17 cellular contexts compared by ENCODE assay signal in genomic region chr2:189124175-189124574, GRCh38. TPM values are rescaled to one million over a fixed set of nuclear protein-coding genes. Genes with fewer than 3 reads are reported as not detected.
DNase-seq lines count a peak whose midpoint lies in the region; ATAC-seq, FAIRE-seq and TF ChIP-seq lines count a peak whose summit lies in the region.
"Had no signal": no experiment of that assay in that cellular context is flagged by ENCODE, and none has a peak within 500 bp of the region (broad histone marks: within the 10 kb centered on the region; RNA-seq: fewer than 3 reads in every experiment).

No MANE protein-coding gene starts in this region.

- 26% methylated on average over 5 of the region's 5 CpGs for WGBS in A549 (ENCODE audit: missing lambda C conversion rate)

- H3K9me3 Mint-ChIP-seq in astrocyte (ENCODE audit: unreplicated experiment): peaks cover 2% of the 10 kb centered on the region

- no peaks in the 10 kb centered on the region for H4K20me1 ChIP-seq in astrocyte (ENCODE audit: insufficient read depth, low read length)

- H2AFZ ChIP-seq in astrocyte (ENCODE audit: low read depth, low read length): no peak overlapping the region

- CTCF ChIA-PET in A549 (lab: Yijun Ruan, JAX): interaction anchor here (0.8 to 1.3 kb wide), 2 partner anchors 30 to 164 kb away, joined by 3 to 4 read pairs; no protein-coding TSS in a partner anchor

- peak overlapping the region; percentile 71 for H3K4me2 ChIP-seq in A549
- no peak overlapping the region for H3K4me2 ChIP-seq in astrocyte (ENCODE audit: low read length)

- POLR2A ChIA-PET in A549 (lab: Yijun Ruan, JAX): no interaction called here

- no peak for FAIRE-seq in A549 (lab: Jason Lieb, UNC)
- FAIRE-seq in HTR-8/SVneo (lab: Jason Lieb, UNC): peak; percentile 42
- FAIRE-seq in astrocyte (lab: Jason Lieb, UNC): no peak
- FAIRE-seq: H1 had no signal

- ATAC-seq in A549 (peak; percentile 30 to 67; a peak in 3 of 6 replicates), upper lobe of right lung (no peak), GM18870 (IDR thresholded peaks at IDR 0.05; ENCODE audit: unreplicated experiment) (no peak), HG03565 (IDR thresholded peaks at IDR 0.05; ENCODE audit: unreplicated experiment) (no peak)
- ATAC-seq: Right ventricle myocardium inferior had no signal

- no peak overlapping the region for H3K27ac Mint-ChIP-seq in astrocyte (ENCODE audit: unreplicated experiment)

- TF ChIP-seq RAD21 in A549 (conservative IDR thresholded peaks at IDR 0.05 in 1 of 2, IDR thresholded peaks at IDR 0.05 in 1 of 2): no peak

- H3K9me3 ChIP-seq in A549 (no peaks in the 10 kb centered on the region), astrocyte (ENCODE audit: insufficient read depth, low read depth, low read length) (no peaks in the 10 kb centered on the region), upper lobe of right lung (no peaks in the 10 kb centered on the region)

- H3K36me3 ChIP-seq in astrocyte (ENCODE audit: insufficient read depth, low read length) (no peaks in the 10 kb centered on the region), upper lobe of right lung (no peaks in the 10 kb centered on the region)

- H3K27ac ChIP-seq in A549: peak overlapping the region; percentile 24 to 45; a peak in 5 of 6 replicates
- H3K27ac ChIP-seq in astrocyte (ENCODE audit: low read depth, low read length): no peak overlapping the region
- H3K27ac ChIP-seq in upper lobe of right lung: no peak overlapping the region

- H3K27me3 Mint-ChIP-seq in astrocyte (ENCODE audit: low read depth, unreplicated experiment): no peaks in the 10 kb centered on the region

- H3K4me1 Mint-ChIP-seq in astrocyte (ENCODE audit: low read depth, unreplicated experiment): peaks cover 28% of the 10 kb centered on the region

- DNase-seq in A549 (ENCODE audit: low read depth in 1 of 2, low spot score in 1 of 2): peak; percentile 10 to 66
- peak; percentile 48 for DNase-seq in HTR-8/SVneo (ENCODE audit: insufficient read length, low spot score)
- DNase-seq in astrocyte (ENCODE audit: low read depth): peak; percentile 22
- peak; percentile 33 for DNase-seq in left kidney (ENCODE audit: low read depth, low spot score)
- DNase-seq in upper lobe of right lung: no peak
- DNase-seq in NCI-H1092 (lab: John Stamatoyannopoulos, UW): no peak
- DNase-seq: DMS53, GF-D8, KG1, NCI-H1417, NCI-H1930, NCI-H2171, NCI-H774 had no signal

- no peak for TF ChIP-seq POLR2A in A549 (IDR thresholded peaks at IDR 0.05; ENCODE audit: low read length)

- no peak overlapping the region for H3K9ac ChIP-seq in astrocyte (ENCODE audit: low read length)

- H3K4me3 Mint-ChIP-seq in astrocyte (ENCODE audit: unreplicated experiment): no peak overlapping the region

- TF ChIP-seq EP300 in A549 (IDR thresholded peaks at IDR 0.05): no peak

- intact Hi-C loops in upper lobe of right lung (cut with DNase I): no loop called here

- H3K27me3 ChIP-seq in astrocyte (ENCODE audit: insufficient read depth, low read length) (no peaks in the 10 kb centered on the region), upper lobe of right lung (no peaks in the 10 kb centered on the region)

- peak overlapping the region; percentile 7; the same call in 1 of the 3 replicates for H3K4me3 ChIP-seq in A549
- no peak overlapping the region for H3K4me3 ChIP-seq in astrocyte (ENCODE audit: insufficient read depth, low read depth, low read length)
- H3K4me3 ChIP-seq in upper lobe of right lung: no peak overlapping the region

- H3K4me1 ChIP-seq in A549 (peaks cover 42% of the 10 kb centered on the region; the same call in 2 of the 3 replicates), astrocyte (ENCODE audit: insufficient read depth, low read length) (peaks cover 10% of the 10 kb centered on the region), upper lobe of right lung (no peaks in the 10 kb centered on the region)

- TF ChIP-seq CTCF in A549 (IDR thresholded peaks at IDR 0.05) (no peak), astrocyte (IDR thresholded peaks at IDR 0.05; ENCODE audit: insufficient read depth, low read depth, low read length) (no peak), upper lobe of right lung (IDR thresholded peaks at IDR 0.05) (no peak)

- peaks cover 97% of the 10 kb centered on the region for H3K79me2 ChIP-seq in astrocyte (ENCODE audit: insufficient read depth, low read length)

- H3K36me3 Mint-ChIP-seq in astrocyte (ENCODE audit: low read depth, unreplicated experiment): peaks cover 13% of the 10 kb centered on the region

TF ChIP-seq in A549, 52 proteins besides CTCF, POLR2A, EP300 and RAD21:
- no peak for TF ChIP-seq FOXS1 (CRISPR knock-in tag; IDR thresholded peaks at IDR 0.05)
- TF ChIP-seq NR3C1 (IDR thresholded peaks at IDR 0.05): no peak
- no peak for TF ChIP-seq ESRRA (IDR thresholded peaks at IDR 0.05; ENCODE audit: borderline replicate concordance, low read length)
- no peak for TF ChIP-seq ELK1 (IDR thresholded peaks at IDR 0.05; ENCODE audit: low read depth, low read length)
- peak; percentile 62; the same call in 1 of the 2 replicates for TF ChIP-seq GATA3 (IDR thresholded peaks at IDR 0.05; ENCODE audit: borderline replicate concordance)
- no peak for TF ChIP-seq KDM1A (IDR thresholded peaks at IDR 0.05; ENCODE audit: low read depth)
- TF ChIP-seq HDAC2 (IDR thresholded peaks at IDR 0.05): no peak
- no peak for TF ChIP-seq ZC3H11A (IDR thresholded peaks at IDR 0.05)
- TF ChIP-seq FOSL2 (IDR thresholded peaks at IDR 0.05): no peak
- TF ChIP-seq FOSL2 (CRISPR knock-in tag; IDR thresholded peaks at IDR 0.05): peak; percentile 41; the same call in 1 of the 2 replicates
- TF ChIP-seq HOXB5 (CRISPR knock-in tag; IDR thresholded peaks at IDR 0.05): no peak
- no peak for TF ChIP-seq MAFK (IDR thresholded peaks at IDR 0.05; ENCODE audit: partially characterized antibody)
- TF ChIP-seq NPAS2 (CRISPR knock-in tag; IDR thresholded peaks at IDR 0.05; ENCODE audit: borderline replicate concordance): no peak

RNA-seq across cellular contexts. Expression of gene COL5A2, which starts 55.4 kb away (rescaled TPM):
- 215 and 244 TPM in 2 replicates for polyA plus RNA-seq in A549 (2011; rRNA removed)
- polyA plus RNA-seq in A549 (2012; cell fraction: cytosol; rRNA removed): 66.7 and 70.8 TPM in 2 replicates
- polyA plus RNA-seq in A549 (2012; cell fraction: nucleus; rRNA removed): 138 and 156 TPM in 2 replicates
- 114 to 156 TPM (median 152 TPM) in 3 replicates for polyA plus RNA-seq in A549 (2017; fragmentation: RNase III; extraction: RNeasy Plus Mini Kit Qiagen cat#74134 plus additional on column Dnase treatment)
- polyA minus RNA-seq in A549 (2011; rRNA and poly(A)+ RNA removed): 199 and 285 TPM in 2 replicates
- 429 and 580 TPM in 2 replicates for total RNA-seq in astrocyte
- total RNA-seq in upper lobe of right lung: 29.8 TPM

Comparison
In these comparisons a context has a peak if more than half of its experiments do, and no peak if none do; other contexts are left out.
1. ATAC-seq: peak in A549 (2 of 2); none in upper lobe of right lung (single experiment), GM18870 (single experiment) and HG03565 (single experiment).
2. DNase-seq: peak in A549 (2 of 2), HTR-8/SVneo (single experiment), astrocyte (single experiment) and left kidney (single experiment); none in upper lobe of right lung (single experiment) and NCI-H1092 (single experiment).
3. H3K27ac ChIP-seq: peak in A549 (2 of 2); none in astrocyte (single experiment) and upper lobe of right lung (single experiment).
4. RNA of gene COL5A2, which starts 55.4 kb away (total RNA-seq): 429 to 580 TPM in astrocyte; 29.8 TPM in upper lobe of right lung (single experiment); every median in the first group is over 10 times any median in the second.